7 cellular contexts compared by ENCODE assay signal in the genomic region with DNA sequence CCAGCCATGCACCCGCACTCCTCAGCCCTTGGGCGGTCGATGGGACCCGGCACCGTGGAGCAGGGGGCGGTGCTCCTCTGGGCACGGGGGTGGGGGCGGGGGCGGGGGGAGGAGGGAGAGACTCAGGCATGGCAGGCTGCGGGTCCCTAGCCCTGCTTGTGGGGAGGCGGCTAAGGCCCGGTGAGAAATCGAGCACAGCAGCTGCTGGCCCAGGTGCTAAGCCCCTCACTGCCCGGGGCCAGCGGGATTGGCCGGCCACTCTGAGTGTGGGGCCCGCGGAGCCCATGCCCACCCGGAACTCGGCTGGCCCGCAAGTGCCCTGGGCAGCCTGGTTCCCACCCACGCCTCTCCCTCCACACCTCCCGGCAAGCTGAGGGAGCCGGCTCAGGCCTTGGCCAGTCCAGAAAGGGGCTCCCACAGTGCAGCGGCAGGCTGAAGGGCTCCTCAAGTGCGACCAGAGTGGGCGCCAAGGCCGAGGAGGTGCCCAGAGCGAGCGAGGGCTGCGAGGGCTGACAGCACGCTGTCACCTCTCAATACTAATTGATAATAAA.
DNase-seq lines count a peak whose midpoint lies in the region; ATAC-seq and TF ChIP-seq lines count a peak whose summit lies in the region.
"Not testable (repeated sequence)": the region's sequence is repeated elsewhere in the genome, so short reads cannot be mapped to it uniquely, and the experiment has no call there.

No MANE protein-coding gene starts in this region.

- H4K20me1 ChIP-seq in hepatocyte (ENCODE audit: insufficient read depth, poor library complexity, severe bottlenecking), result not testable (repeated sequence)

- not testable (repeated sequence) for TF ChIP-seq EP300 in upper lobe of left lung (IDR thresholded peaks at IDR 0.05)

- not testable (repeated sequence) for H3K4me3 ChIP-seq in Panc1 (ENCODE audit: low read depth in 2 of 2, low read length in 2 of 2); breast epithelium; hepatocyte; mesendoderm (ENCODE audit: low read length); prostate gland; upper lobe of left lung

- H2AFZ ChIP-seq in hepatocyte, result not testable (repeated sequence)

- ATAC-seq in Panc1; upper lobe of left lung (ENCODE audit: low FRiP score in 2 of 2): not testable (repeated sequence)

- H3K18ac ChIP-seq in mesendoderm (ENCODE audit: low read length), result peak overlapping the region; percentile 34

- not testable (repeated sequence) for H3K79me1 ChIP-seq in mesendoderm (ENCODE audit: low read length)

- intact Hi-C loops in Panc1 (cut with micrococcal nuclease; ENCODE audit: unreplicated experiment); breast epithelium (cut with DNase I; ENCODE audit: low total_unique reads); prostate gland (cut with DNase I): not testable (repeated sequence)

- H4K8ac ChIP-seq in mesendoderm (ENCODE audit: low read depth, low read length), result not testable (repeated sequence)

- H3K56ac ChIP-seq in mesendoderm (ENCODE audit: low read length), result not testable (repeated sequence)

- H3K79me2 ChIP-seq in hepatocyte; mesendoderm (ENCODE audit: control insufficient read depth, insufficient read depth, low read length): not testable (repeated sequence)

- not testable (repeated sequence) for H3K27me3 ChIP-seq in Panc1 (ENCODE audit: control insufficient read depth, insufficient read depth, low read length); breast epithelium; hepatocyte; mesendoderm (ENCODE audit: insufficient read depth, low read length, poor library complexity); prostate gland (replicated peaks; ENCODE audit: insufficient read depth); upper lobe of left lung

- H2BK120ac ChIP-seq in mesendoderm (ENCODE audit: low read depth, low read length), result not testable (repeated sequence)

- not testable (repeated sequence) for H4K5ac ChIP-seq in mesendoderm (ENCODE audit: low read length)

- CTCF ChIA-PET in Panc1 (lab: Charles Lee), result not testable (repeated sequence)

- H2AK5ac ChIP-seq in mesendoderm (ENCODE audit: low read length), result not testable (repeated sequence)

- H3K9me2 ChIP-seq in hepatocyte (replicated peaks; ENCODE audit: insufficient read depth), result not testable (repeated sequence)

- H3K36me3 ChIP-seq in Panc1 (ENCODE audit: control insufficient read depth, insufficient read depth, low read length); breast epithelium; hepatocyte (replicated peaks; ENCODE audit: insufficient read depth, low read depth); mesendoderm (ENCODE audit: control insufficient read depth, insufficient read depth, low read length); prostate gland; upper lobe of left lung: not testable (repeated sequence)

- TF ChIP-seq POLR2A in breast epithelium (IDR thresholded peaks at IDR 0.05); prostate gland (IDR thresholded peaks at IDR 0.05); upper lobe of left lung (IDR thresholded peaks at IDR 0.05): not testable (repeated sequence)

- H2BK5ac ChIP-seq in mesendoderm (ENCODE audit: low read length), result not testable (repeated sequence)

- not testable (repeated sequence) for H2BK15ac ChIP-seq in mesendoderm (replicated peaks; ENCODE audit: low read depth)

- H3K9ac ChIP-seq in mesendoderm (ENCODE audit: low read length), result not testable (repeated sequence)

- in situ Hi-C loops in Panc1 (cut with HindIII; ENCODE audit: low pct_unique_long_range_greater_than_20kb, low sequenced_read_pairs), result not testable (repeated sequence)

- DNase-seq in Panc1 (ENCODE audit: low read depth, low spot score); breast epithelium (ENCODE audit: low spot score in 2 of 2); hepatocyte (ENCODE audit: low spot score); mesendoderm; prostate gland (ENCODE audit: low spot score): not testable (repeated sequence)
- peak in 1 of 2 donors; percentile 74 for DNase-seq in upper lobe of left lung

- not testable (repeated sequence) for H3K23ac ChIP-seq in mesendoderm (ENCODE audit: low read length)

- POLR2A ChIA-PET in Panc1 (lab: Charles Lee), result not testable (repeated sequence)

- peak overlapping the region; percentile 46 for H3K4ac ChIP-seq in mesendoderm (ENCODE audit: low read depth, low read length)

- H3K4me2 ChIP-seq in hepatocyte; mesendoderm (ENCODE audit: low read length): not testable (repeated sequence)

- H3K4me1 ChIP-seq in Panc1 (ENCODE audit: control insufficient read depth, insufficient read depth, low read length) (peaks cover 17% of the 10 kb centered on the region), prostate gland (replicated peaks) (peaks cover 12% of the 10 kb centered on the region), upper lobe of left lung (peaks cover 15 to 22% (median 17%) of the 10 kb centered on the region in 4 donors)
- H3K4me1 ChIP-seq in breast epithelium; hepatocyte (ENCODE audit: insufficient read depth); mesendoderm (ENCODE audit: control insufficient read depth, low read depth, low read length): not testable (repeated sequence)

- TF ChIP-seq CTCF in C4-2B (conservative IDR thresholded peaks at IDR 0.05); Panc1 (IDR thresholded peaks at IDR 0.05); breast epithelium (IDR thresholded peaks at IDR 0.05); hepatocyte (IDR thresholded peaks at IDR 0.05; ENCODE audit: poor library complexity); prostate gland (IDR thresholded peaks at IDR 0.05); upper lobe of left lung (IDR thresholded peaks at IDR 0.05): not testable (repeated sequence)

- WGBS in hepatocyte (ENCODE audit: low lambda C conversion rate, missing lambda C conversion rate), result 97% methylated on average over 20 of the region's 32 CpGs
- no CpG with 5 or more reads among the region's 32 CpGs for WGBS in mesendoderm (ENCODE audit: extremely low coverage, insufficient coverage, low lambda C conversion rate)
- 92% methylated on average over 24 of the region's 32 CpGs for WGBS in prostate gland
- 97 to 100% methylated on average over 7 to 28 of the region's 32 CpGs for WGBS in upper lobe of left lung, 2 donors

- not testable (repeated sequence) for H3K9me3 ChIP-seq in Panc1 (ENCODE audit: control insufficient read depth, insufficient read depth, low read depth, low read length); breast epithelium; hepatocyte (ENCODE audit: low read depth); prostate gland; upper lobe of left lung

- H3K27ac ChIP-seq in C4-2B, result peak overlapping the region; percentile 100
- peak overlapping the region; percentile 89 for H3K27ac ChIP-seq in Panc1 (ENCODE audit: low read length)
- H3K27ac ChIP-seq in breast epithelium, result peak overlapping the region; percentile 34 to 37
- peak overlapping the region; percentile 4 for H3K27ac ChIP-seq in hepatocyte
- H3K27ac ChIP-seq in mesendoderm (ENCODE audit: low read depth, low read length), result not testable (repeated sequence)
- H3K27ac ChIP-seq in prostate gland, result peak overlapping the region; percentile 76 to 83
- peak overlapping the region; percentile 27 to 57 (median 40) for H3K27ac ChIP-seq in upper lobe of left lung

- not testable (repeated sequence) for BruUV-seq in Panc1 (replicated peaks; lab: Mats Ljungman, UMichigan)
